ENCODE assay signal across 10 cellular contexts in genomic region chr6:34273242-34273805, GRCh38. TPM values are rescaled to one million over a fixed set of nuclear protein-coding genes. Genes with fewer than 3 reads are reported as not detected.
A peak's percentile ranks its signal among the peaks of the same experiment; 100 is the strongest.
DNase-seq lines count a peak whose midpoint lies in the region; ATAC-seq and TF ChIP-seq lines count a peak whose summit lies in the region.
"Had no signal": no experiment of that assay in that cellular context is flagged by ENCODE, and none has a peak within 500 bp of the region (broad histone marks: within the 10 kb centered on the region; RNA-seq: fewer than 3 reads in every experiment).

No MANE protein-coding gene starts in this region.

- no peaks in the 10 kb centered on the region for H3K9me3 ChIP-seq in liver (ENCODE audit: control insufficient read depth in 4 of 4, low read length in 3 of 4)

- no peak overlapping the region for H3K27ac ChIP-seq in liver (ENCODE audit: low read depth in 1 of 2, low read length in 2 of 2)
- H3K27ac ChIP-seq: VCaP had no signal

- peaks cover 4 to 11% (median 7%) of the 10 kb centered on the region in 4 donors for H3K4me1 ChIP-seq in liver (ENCODE audit: control insufficient read depth in 4 of 4, insufficient read depth in 4 of 4, low read length in 3 of 4)

- TF ChIP-seq RAD21 in liver (IDR thresholded peaks at IDR 0.05) = peak in 1 of 2 donors; percentile 35

- ATAC-seq in GM19463 (IDR thresholded peaks at IDR 0.05; ENCODE audit: unreplicated experiment) = no peak
- no peak for ATAC-seq in HG03175 (IDR thresholded peaks at IDR 0.05; ENCODE audit: unreplicated experiment)

- 66% methylated on average over 3 of the region's 3 CpGs for WGBS in liver

- no peak for TF ChIP-seq CTCF in liver (IDR thresholded peaks at IDR 0.05; ENCODE audit: low read depth, low read length, missing input control)

- no peak overlapping the region for H3K9ac ChIP-seq in liver (ENCODE audit: low read depth in 1 of 2, low read length in 2 of 2)

- no peak overlapping the region for H3K4me3 ChIP-seq in liver (ENCODE audit: low read depth in 1 of 3, low read length in 3 of 3)

- H3K27me3 ChIP-seq in liver (ENCODE audit: control insufficient read depth in 4 of 4, insufficient read depth in 4 of 4, low read length in 3 of 4) = no peaks in the 10 kb centered on the region

- no peaks in the 10 kb centered on the region for H3K36me3 ChIP-seq in liver (ENCODE audit: control insufficient read depth in 4 of 4, insufficient read depth in 3 of 4, low read depth in 1 of 4, low read length in 3 of 4)

- DNase-seq in AG20443 (ENCODE audit: low spot score) (peak; percentile 24), M059J (ENCODE audit: low read depth) (peak; percentile 22), dermis blood vessel endothelial cell (peak; percentile 96), NCI-H2029 (lab: John Stamatoyannopoulos, UW) (no peak)
- DNase-seq in activated T-cell treated with anti-CD3 and anti-CD28 coated beads, Interleukin-2, amount 50 U/mL, for 48 hours = no peak
- DNase-seq: NCI-H1105 treated with DMSO at 0.1 percent for 48 hours had no signal

TF ChIP-seq in liver, 16 proteins besides CTCF, POLR2A, EP300 and RAD21:
- no peak for TF ChIP-seq TAF1 (conservative IDR thresholded peaks at IDR 0.05)
- no peak for TF ChIP-seq ZBTB33 (IDR thresholded peaks at IDR 0.05)
- peak; percentile 94 for TF ChIP-seq NR2F2 (IDR thresholded peaks at IDR 0.05)
- TF ChIP-seq EGR1 (IDR thresholded peaks at IDR 0.05; ENCODE audit: low read depth in 2 of 2) = no peak
- no peak for TF ChIP-seq REST (IDR thresholded peaks at IDR 0.05)
- TF ChIP-seq GABPA (IDR thresholded peaks at IDR 0.05 in 1 of 2, conservative IDR thresholded peaks at IDR 0.05 in 1 of 2) = no peak
- no peak for TF ChIP-seq FOXA2 (IDR thresholded peaks at IDR 0.05)
- TF ChIP-seq YY1 (IDR thresholded peaks at IDR 0.05) = no peak
- no peak for TF ChIP-seq JUND (IDR thresholded peaks at IDR 0.05)
- no peak for TF ChIP-seq ATF3 (IDR thresholded peaks at IDR 0.05)
- TF ChIP-seq RXRA (IDR thresholded peaks at IDR 0.05) = no peak
- no peak for TF ChIP-seq HNF4A (conservative IDR thresholded peaks at IDR 0.05)
- TF ChIP-seq HNF4G (IDR thresholded peaks at IDR 0.05) = no peak
- TF ChIP-seq SP1 (IDR thresholded peaks at IDR 0.05) = peak; percentile 37
- no peak for TF ChIP-seq MAX (IDR thresholded peaks at IDR 0.05)

RNA-seq across cellular contexts. Expression of gene SMIM29, which starts 24.5 kb away (rescaled TPM):
- 50.5 and 73.3 TPM in 2 replicates for total RNA-seq in M059J (2014; rRNA removed; shearing (Covaris generic))
- total RNA-seq in dermis blood vessel endothelial cell (16.4 and 24.3 TPM in 2 replicates), liver (1 to 10 TPM; 2.4 to 2.6 TPM)
- 10 to 100 TPM; 10.8 to 11.3 TPM for polyA plus RNA-seq in liver

RNA-seq across cellular contexts. Expression of gene HMGA1, which starts 36.7 kb away (rescaled TPM):
- 124 and 169 TPM in 2 replicates for total RNA-seq in M059J (2014; rRNA removed; shearing (Covaris generic))
- total RNA-seq in dermis blood vessel endothelial cell (46.5 and 229 TPM in 2 replicates), liver (100 to 1,000 TPM in 1 of 2 donors, 1 to 10 TPM in 1; 4.2 to 118 TPM)
- polyA plus RNA-seq in liver = 1 to 10 TPM; 7.9 to 9.2 TPM

Comparison
In these comparisons a context has a peak if more than half of its experiments do, and no peak if none do; other contexts are left out.
1. DNase-seq: peak in AG20443 (single experiment), M059J (single experiment) and dermis blood vessel endothelial cell (single experiment); none in activated T-cell treated with anti-CD3 and anti-CD28 coated beads, Interleukin-2, amount 50 U/mL, for 48 hours (0 of 2) and NCI-H2029 (single experiment).